15 cellular contexts compared by ENCODE assay signal in the genomic region with DNA sequence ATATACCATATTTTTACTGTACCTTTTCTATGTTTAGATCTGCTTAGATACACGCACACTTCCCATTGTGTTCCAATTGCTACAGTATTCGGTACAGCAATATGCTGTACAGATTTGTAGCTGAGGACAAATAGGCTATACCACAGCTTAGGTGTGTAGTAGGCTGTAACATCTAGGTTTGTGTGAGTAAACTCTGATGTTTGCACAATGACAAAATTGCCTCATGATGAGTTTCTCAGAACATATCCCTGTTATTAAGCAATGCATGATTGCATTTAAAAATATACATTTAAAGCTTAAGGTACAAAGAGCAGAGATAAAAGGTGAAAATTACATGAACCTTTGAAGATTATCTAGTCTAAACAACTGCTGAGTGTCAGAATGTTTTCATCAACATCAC.
DNase-seq lines count a peak whose midpoint lies in the region; ATAC-seq and TF ChIP-seq lines count a peak whose summit lies in the region.
"Had no signal": no experiment of that assay in that cellular context is flagged by ENCODE, and none has a peak within 500 bp of the region (broad histone marks: within the 10 kb centered on the region; RNA-seq: fewer than 3 reads in every experiment).

No MANE protein-coding gene starts in this region.

- ATAC-seq in HG02840 (IDR thresholded peaks at IDR 0.05; ENCODE audit: low FRiP score, unreplicated experiment) = no peak
- ATAC-seq: CD8-positive, alpha-beta T cell had no signal

- H3K4me3 ChIP-seq in epithelial cell of esophagus (ENCODE audit: low read length) = no peak overlapping the region
- H3K4me3 ChIP-seq: BLaER1, GM23248 had no signal

- DNase-seq in NCI-H748 (lab: John Stamatoyannopoulos, UW; ENCODE audit: unreplicated experiment) (peak; percentile 1), NCI-H748 treated with DMSO at 0.1 percent for 48 hours (lab: John Stamatoyannopoulos, UW) (no peak), amniotic epithelial cell (ENCODE audit: low read depth) (peak; percentile 8), epithelial cell of esophagus (ENCODE audit: low read depth) (peak; percentile 75), iPS-NIHi7 (ENCODE audit: extremely low spot score) (no peak)
- DNase-seq: Caco-2; CD4-positive, CD25-positive, alpha-beta regulatory T cell; CD8-positive, alpha-beta T cell; DMS153; DND-41; GM23248; H7; HCEC 1CT had no signal

- TF ChIP-seq CTCF in epithelial cell of esophagus (IDR thresholded peaks at IDR 0.05; ENCODE audit: insufficient read depth, low read depth, low read length, missing control alignments) = no peak

Comparison
In these comparisons a context has a peak if more than half of its experiments do, and no peak if none do; other contexts are left out.
1. DNase-seq: peak in NCI-H748 (single experiment), amniotic epithelial cell (single experiment) and epithelial cell of esophagus (single experiment); none in NCI-H748 treated with DMSO at 0.1 percent for 48 hours (single experiment) and iPS-NIHi7 (single experiment).